ENCODE assay signal across 15 cellular contexts in genomic region chr20:37298190-37298939, GRCh38. TPM values are rescaled to one million over a fixed set of nuclear protein-coding genes. Genes with fewer than 3 reads are reported as not detected.
DNase-seq lines count a peak whose midpoint lies in the region; ATAC-seq and TF ChIP-seq lines count a peak whose summit lies in the region.
"Had no signal": no experiment of that assay in that cellular context is flagged by ENCODE, and none has a peak within 500 bp of the region (broad histone marks: within the 10 kb centered on the region; RNA-seq: fewer than 3 reads in every experiment).

No MANE protein-coding gene starts in this region.

- H3K27me3 ChIP-seq in muscle layer of colon (ENCODE audit: control insufficient read depth in 1 of 2, insufficient read depth in 2 of 2, low read length in 2 of 2), result no peaks in the 10 kb centered on the region
- H3K27me3 ChIP-seq: suprapubic skin had no signal

- peaks cover 36% of the 10 kb centered on the region for H3K36me3 Mint-ChIP-seq in progenitor cell of endocrine pancreas (ENCODE audit: insufficient read depth)

- H3K27me3 Mint-ChIP-seq in progenitor cell of endocrine pancreas, result no peaks in the 10 kb centered on the region
- H3K27me3 Mint-ChIP-seq in stimulated activated naive CD8-positive, alpha-beta T cell treated with anti-CD3 and anti-CD28 coated beads, Interleukin-15, amount 100 ng/mL, for 72 hours, result no peaks in the 10 kb centered on the region
- H3K27me3 Mint-ChIP-seq: effector memory CD8-positive, alpha-beta T cell had no signal

- H3K4me3 Mint-ChIP-seq in progenitor cell of endocrine pancreas (ENCODE audit: low read depth), result no peak overlapping the region
- H3K4me3 Mint-ChIP-seq in stimulated activated naive CD8-positive, alpha-beta T cell treated with anti-CD3 and anti-CD28 coated beads, Interleukin-15, amount 100 ng/mL, for 72 hours, result no peak overlapping the region
- H3K4me3 Mint-ChIP-seq: effector memory CD8-positive, alpha-beta T cell; nephron progenitor cell had no signal

- peak overlapping the region; percentile 64 for H3K27ac ChIP-seq in muscle layer of colon (ENCODE audit: low read depth, low read length)
- H3K27ac ChIP-seq: suprapubic skin had no signal

- ATAC-seq in HG03342 (IDR thresholded peaks at IDR 0.05; ENCODE audit: unreplicated experiment) (peak; percentile 49), GM21360 (IDR thresholded peaks at IDR 0.05; ENCODE audit: unreplicated experiment) (no peak), HG03469 (IDR thresholded peaks at IDR 0.05; ENCODE audit: unreplicated experiment) (no peak)
- ATAC-seq in stimulated activated naive CD8-positive, alpha-beta T cell treated with anti-CD3 and anti-CD28 coated beads, Interleukin-15, amount 100 ng/mL, for 72 hours, result no peak
- ATAC-seq: activated naive CD4-positive, alpha-beta T cell treated with anti-CD3 and anti-CD28 coated beads, Interleukin-2, amount 50 U/mL, for 72 hours; effector memory CD8-positive, alpha-beta T cell had no signal

- H3K4me3 ChIP-seq in GM12865 (ENCODE audit: low read depth, low read length) (no peak overlapping the region), muscle layer of colon (ENCODE audit: low read depth in 1 of 2, low read length in 2 of 2) (no peak overlapping the region)
- H3K4me3 ChIP-seq: suprapubic skin had no signal

- peaks cover 3% of the 10 kb centered on the region for H3K9me3 Mint-ChIP-seq in progenitor cell of endocrine pancreas (ENCODE audit: low read depth)
- H3K9me3 Mint-ChIP-seq in stimulated activated naive CD8-positive, alpha-beta T cell treated with anti-CD3 and anti-CD28 coated beads, Interleukin-15, amount 100 ng/mL, for 72 hours, result peaks cover 0 to 5% of the 10 kb centered on the region in 2 donors
- H3K9me3 Mint-ChIP-seq: activated naive CD4-positive, alpha-beta T cell treated with anti-CD3 and anti-CD28 coated beads, Interleukin-2, amount 50 U/mL, for 72 hours; effector memory CD8-positive, alpha-beta T cell had no signal

- DNase-seq in GM12865 (ENCODE audit: low read depth) (peak; percentile 62), amniotic epithelial cell (ENCODE audit: low read depth) (peak; percentile 76), progenitor cell of endocrine pancreas (ENCODE audit: low spot score, unreplicated experiment) (no peak)
- DNase-seq in stimulated activated naive CD8-positive, alpha-beta T cell treated with anti-CD3 and anti-CD28 coated beads, Interleukin-15, amount 100 ng/mL, for 72 hours, result no peak
- DNase-seq: activated CD4-positive, CD25-positive, alpha-beta regulatory T cell; effector memory CD8-positive, alpha-beta T cell; NCI-H1694 treated with DMSO at 0.1 percent for 48 hours; nephron progenitor cell had no signal

- H3K4me1 Mint-ChIP-seq in progenitor cell of endocrine pancreas (ENCODE audit: low read depth), result peaks cover 9% of the 10 kb centered on the region
- H3K4me1 Mint-ChIP-seq in stimulated activated naive CD8-positive, alpha-beta T cell treated with anti-CD3 and anti-CD28 coated beads, Interleukin-15, amount 100 ng/mL, for 72 hours, result peaks cover 46% of the 10 kb centered on the region

- H3K9me3 ChIP-seq in muscle layer of colon (ENCODE audit: low read length), result no peaks in the 10 kb centered on the region
- H3K9me3 ChIP-seq: suprapubic skin had no signal

- H3K4me1 ChIP-seq in muscle layer of colon (ENCODE audit: insufficient read depth, low read length), result peaks cover 55% of the 10 kb centered on the region

- no peak overlapping the region for H3K27ac Mint-ChIP-seq in progenitor cell of endocrine pancreas
- no peak overlapping the region for H3K27ac Mint-ChIP-seq in stimulated activated naive CD8-positive, alpha-beta T cell treated with anti-CD3 and anti-CD28 coated beads, Interleukin-15, amount 100 ng/mL, for 72 hours
- H3K27ac Mint-ChIP-seq: effector memory CD8-positive, alpha-beta T cell had no signal

- H3K9ac ChIP-seq in muscle layer of colon (ENCODE audit: low read length), result no peak overlapping the region

- TF ChIP-seq CTCF in GM12865 (IDR thresholded peaks at IDR 0.05; ENCODE audit: insufficient read depth, low read depth, low read length, missing control alignments) (no peak), progenitor cell of endocrine pancreas (IDR thresholded peaks at IDR 0.05; ENCODE audit: unreplicated experiment) (no peak)

- peaks cover 16% of the 10 kb centered on the region for H3K36me3 ChIP-seq in muscle layer of colon (ENCODE audit: insufficient read depth, low read length)

RNA-seq across cellular contexts. Expression of gene MANBAL, which starts 8.9 kb away (rescaled TPM):
- total RNA-seq in progenitor cell of endocrine pancreas, result 39.4 and 41.2 TPM in 2 replicates

RNA-seq across cellular contexts. Expression of gene GHRH, which starts 36.8 kb away (rescaled TPM):
- 0.75 TPM in 1 of 2 replicates, not detected in the other for total RNA-seq in progenitor cell of endocrine pancreas
- total RNA-seq: activated naive CD4-positive, alpha-beta T cell treated with anti-CD3 and anti-CD28 coated beads, Interleukin-2, amount 50 U/mL, for 72 hours; H1; suprapubic skin had no signal

RNA-seq across cellular contexts. Expression of gene SRC, which starts 47.6 kb away (rescaled TPM):
- total RNA-seq in progenitor cell of endocrine pancreas, result 126 and 128 TPM in 2 replicates

Comparison
In these comparisons a context has a peak if more than half of its experiments do, and no peak if none do; other contexts are left out.
1. DNase-seq: peak in GM12865 (single experiment) and amniotic epithelial cell (single experiment); none in progenitor cell of endocrine pancreas (single experiment) and stimulated activated naive CD8-positive, alpha-beta T cell treated with anti-CD3 and anti-CD28 coated beads, Interleukin-15, amount 100 ng/mL, for 72 hours (0 of 2).